18 cellular contexts compared by ENCODE assay signal in the genomic region with DNA sequence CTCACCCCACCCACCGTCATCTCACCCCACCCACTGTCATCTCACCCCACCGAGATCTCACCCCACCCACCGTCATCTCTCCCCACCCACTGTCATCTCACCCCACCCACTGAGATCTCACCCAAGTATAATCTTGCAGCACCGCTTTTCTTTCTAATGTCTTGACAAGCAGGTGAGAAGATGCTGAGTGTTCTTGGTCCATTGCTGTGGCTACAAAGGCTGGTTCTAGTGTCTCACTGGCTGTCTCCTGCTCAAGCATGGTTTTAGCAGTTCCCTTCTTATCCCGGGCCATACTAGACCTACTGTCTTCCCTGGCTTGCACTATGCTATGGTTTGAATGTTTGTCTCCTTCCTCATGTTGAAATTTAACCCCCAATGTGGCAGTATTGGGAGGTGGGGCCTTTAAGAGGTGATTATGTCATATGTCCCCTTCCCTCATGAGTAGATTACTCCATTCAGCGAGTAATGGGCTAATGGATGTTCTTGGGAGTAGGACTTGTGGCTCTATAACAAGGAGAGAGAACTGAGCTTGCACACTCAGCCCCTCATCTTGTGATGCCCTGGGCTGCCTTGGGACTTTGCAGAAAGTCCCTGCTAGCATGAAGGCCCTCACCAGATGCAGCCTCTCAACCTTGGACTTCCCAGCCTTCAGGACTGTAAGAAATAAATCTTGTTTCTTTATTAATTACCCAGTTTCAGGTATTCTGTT. TPM values are rescaled to one million over a fixed set of nuclear protein-coding genes. Genes with fewer than 3 reads are reported as not detected.
A peak's percentile ranks its signal among the peaks of the same experiment; 100 is the strongest.
DNase-seq lines count a peak whose midpoint lies in the region; ATAC-seq and TF ChIP-seq lines count a peak whose summit lies in the region.
"Had no signal": no experiment of that assay in that cellular context is flagged by ENCODE, and none has a peak within 500 bp of the region (broad histone marks: within the 10 kb centered on the region; RNA-seq: fewer than 3 reads in every experiment).

No MANE protein-coding gene starts in this region.

- ATAC-seq in lung (ENCODE audit: insufficient read depth, low FRiP score) (no peak), GM21528 (IDR thresholded peaks at IDR 0.05; ENCODE audit: low FRiP score, unreplicated experiment) (no peak), left ventricle myocardium superior (no peak), HG03025 (IDR thresholded peaks at IDR 0.05; ENCODE audit: low FRiP score, unreplicated experiment) (no peak)
- ATAC-seq: heart left ventricle had no signal

- H3K4me1 ChIP-seq in lung (ENCODE audit: control insufficient read depth in 2 of 2, insufficient read depth in 2 of 2, low read length in 2 of 2) (no peaks in the 10 kb centered on the region), breast epithelium (no peaks in the 10 kb centered on the region)
- H3K4me1 ChIP-seq: heart left ventricle, left ventricle myocardium inferior had no signal

- no peaks in the 10 kb centered on the region for H3K27me3 ChIP-seq in lung (ENCODE audit: control insufficient read depth, insufficient read depth)
- no peaks in the 10 kb centered on the region for H3K27me3 ChIP-seq in breast epithelium
- H3K27me3 ChIP-seq: heart left ventricle, MG63 had no signal

- H3K27me3 Mint-ChIP-seq in activated naive CD8-positive, alpha-beta T cell, result no peaks in the 10 kb centered on the region
- no peaks in the 10 kb centered on the region for H3K27me3 Mint-ChIP-seq in activated naive CD8-positive, alpha-beta T cell treated with anti-CD3 and anti-CD28 coated beads for 36 hours

- H3K4me3 ChIP-seq in lung, result no peak overlapping the region
- H3K4me3 ChIP-seq in breast epithelium, result no peak overlapping the region
- H3K4me3 ChIP-seq: heart left ventricle, left ventricle myocardium inferior, MG63 had no signal

- H3K9me3 Mint-ChIP-seq in activated naive CD8-positive, alpha-beta T cell (ENCODE audit: low read depth), result no peaks in the 10 kb centered on the region
- peaks cover 3% of the 10 kb centered on the region for H3K9me3 Mint-ChIP-seq in activated naive CD8-positive, alpha-beta T cell treated with anti-CD3 and anti-CD28 coated beads for 36 hours

- intact Hi-C loops in left ventricle myocardium superior (cut with micrococcal nuclease), result no loop called here
- intact Hi-C loops in breast epithelium (cut with DNase I; ENCODE audit: low total_unique reads), result no loop called here

- H3K36me3 Mint-ChIP-seq in activated naive CD8-positive, alpha-beta T cell, result no peaks in the 10 kb centered on the region
- H3K36me3 Mint-ChIP-seq in activated naive CD8-positive, alpha-beta T cell treated with anti-CD3 and anti-CD28 coated beads for 36 hours, result no peaks in the 10 kb centered on the region
- H3K36me3 Mint-ChIP-seq: IgD-negative memory B cell had no signal

- H3K27ac ChIP-seq in lung (ENCODE audit: low read depth in 1 of 2, low read length in 1 of 2), result no peak overlapping the region
- no peak overlapping the region for H3K27ac ChIP-seq in breast epithelium
- H3K27ac ChIP-seq: HL-60, left ventricle myocardium inferior, neutrophil had no signal

- TF ChIP-seq CTCF in lung (IDR thresholded peaks at IDR 0.05; ENCODE audit: control extremely low read depth, extremely low read depth), result no peak
- TF ChIP-seq CTCF in breast epithelium (IDR thresholded peaks at IDR 0.05), result no peak

- H3K27ac Mint-ChIP-seq in activated naive CD8-positive, alpha-beta T cell, result peak overlapping the region; percentile 24
- no peak overlapping the region for H3K27ac Mint-ChIP-seq in activated naive CD8-positive, alpha-beta T cell treated with anti-CD3 and anti-CD28 coated beads for 36 hours

- H3K4me3 Mint-ChIP-seq in activated naive CD8-positive, alpha-beta T cell, result no peak overlapping the region
- H3K4me3 Mint-ChIP-seq in activated naive CD8-positive, alpha-beta T cell treated with anti-CD3 and anti-CD28 coated beads for 36 hours, result no peak overlapping the region
- H3K4me3 Mint-ChIP-seq: IgD-negative memory B cell had no signal

- H3K4me1 Mint-ChIP-seq in activated naive CD8-positive, alpha-beta T cell (ENCODE audit: low read depth), result peaks cover 11% of the 10 kb centered on the region
- H3K4me1 Mint-ChIP-seq in activated naive CD8-positive, alpha-beta T cell treated with anti-CD3 and anti-CD28 coated beads for 36 hours, result peaks cover 14% of the 10 kb centered on the region
- H3K4me1 Mint-ChIP-seq: IgD-negative memory B cell had no signal

- DNase-seq in activated naive CD8-positive, alpha-beta T cell treated with anti-CD3 and anti-CD28 coated beads for 36 hours, result no peak
- peak; percentile 41 for DNase-seq in activated CD8-positive, alpha-beta memory T cell treated with anti-CD3 and anti-CD28 coated beads, Interleukin-2, amount 50 U/mL, for 4 hours
- DNase-seq in lung (ENCODE audit: low spot score) (peak; percentile 20), left ventricle myocardium superior (no peak), breast epithelium (ENCODE audit: low spot score in 2 of 2) (no peak)
- DNase-seq: activated CD4-positive, CD25-positive, alpha-beta regulatory T cell treated with anti-CD3 and anti-CD28 coated beads, Interleukin-2, amount 50 U/mL, for 72 hours; central memory CD4-positive, alpha-beta T cell; COR-L47; heart left ventricle; left ventricle myocardium inferior; MG63; NCI-H146 had no signal

- H3K36me3 ChIP-seq in lung (ENCODE audit: control insufficient read depth in 2 of 2, insufficient read depth in 2 of 2, low read length in 2 of 2), result no peaks in the 10 kb centered on the region
- H3K36me3 ChIP-seq in breast epithelium, result no peaks in the 10 kb centered on the region
- H3K36me3 ChIP-seq: heart left ventricle, left ventricle myocardium inferior, MG63, neutrophil had no signal

- no peak for TF ChIP-seq POLR2A in breast epithelium (IDR thresholded peaks at IDR 0.05)

- WGBS in lung, 2 donors, result 82 to 91% methylated on average over 6 of the region's 6 CpGs

- H3K9me3 ChIP-seq in lung (ENCODE audit: control insufficient read depth in 2 of 2, insufficient read depth in 1 of 2, low read length in 1 of 2) (peaks cover 0 to 3% of the 10 kb centered on the region in 2 donors), breast epithelium (no peaks in the 10 kb centered on the region)
- H3K9me3 ChIP-seq: MG63, neutrophil had no signal

RNA-seq across cellular contexts. Expression of gene PPP2R5C, which starts 47.7 kb away (rescaled TPM):
- total RNA-seq in activated naive CD8-positive, alpha-beta T cell treated with anti-CD3 and anti-CD28 coated beads for 36 hours, result 100 to 1,000 TPM; 209 to 221 TPM
- total RNA-seq in lung, result 100 to 1,000 TPM; 148 to 180 TPM
- polyA plus RNA-seq in lung, result 100 to 1,000 TPM in 1 of 2 donors, 10 to 100 TPM in 1; 66.6 to 104 TPM
- 211 TPM for total RNA-seq in left ventricle myocardium superior
- total RNA-seq in breast epithelium, result 100 to 1,000 TPM in 2 of 3 donors, 10 to 100 TPM in 1; 90.5 to 105 (median 102) TPM

Comparison
In these comparisons a context has a peak if more than half of its experiments do, and no peak if none do; other contexts are left out.
1. DNase-seq: peak in activated CD8-positive, alpha-beta memory T cell treated with anti-CD3 and anti-CD28 coated beads, Interleukin-2, amount 50 U/mL, for 4 hours (single experiment) and lung (single experiment); none in activated naive CD8-positive, alpha-beta T cell treated with anti-CD3 and anti-CD28 coated beads for 36 hours (single experiment), left ventricle myocardium superior (single experiment) and breast epithelium (0 of 2).